In genomic region chr14:94136575-94137331, GRCh38 we compare ENCODE assay signal across 1 cellular context.
TF ChIP-seq lines count a peak whose summit lies in the region.

No MANE protein-coding gene starts in this region.

TF ChIP-seq in HepG2, 621 proteins besides CTCF, POLR2A, EP300 and RAD21 (continued from another document and continues in another):
- TF ChIP-seq ZNF784 (CRISPR knock-in tag; IDR thresholded peaks at IDR 0.05; ENCODE audit: borderline replicate concordance): no peak
- TF ChIP-seq MIXL1 (CRISPR knock-in tag; IDR thresholded peaks at IDR 0.05): peak; percentile 71; the same call in 1 of the 2 replicates
- TF ChIP-seq SOX6 (IDR thresholded peaks at IDR 0.05): no peak
- peak; percentile 41; the same call in 1 of the 2 replicates for TF ChIP-seq SOX6 (CRISPR knock-in tag; IDR thresholded peaks at IDR 0.05)
- TF ChIP-seq FOXO1 (CRISPR knock-in tag; IDR thresholded peaks at IDR 0.05): peak; percentile 62; the same call in 1 of the 2 replicates
- TF ChIP-seq SAP130 (CRISPR knock-in tag; IDR thresholded peaks at IDR 0.05; ENCODE audit: low read depth): 0 out of 2 replicates have a peak, but pooled peaks have one; percentile 16
- TF ChIP-seq ELF1 (CRISPR knock-in tag; IDR thresholded peaks at IDR 0.05): peak; percentile 35; the same call in 1 of the 2 replicates
- TF ChIP-seq NFKBIZ (CRISPR knock-in tag; IDR thresholded peaks at IDR 0.05): no peak
- TF ChIP-seq THRA (CRISPR knock-in tag; IDR thresholded peaks at IDR 0.05; ENCODE audit: borderline replicate concordance): 0 out of 2 replicates have a peak, but pooled peaks have one; percentile 46
- no peak for TF ChIP-seq ZBTB26 (CRISPR knock-in tag; IDR thresholded peaks at IDR 0.05; ENCODE audit: borderline replicate concordance)
- TF ChIP-seq HMGXB4 (CRISPR knock-in tag; IDR thresholded peaks at IDR 0.05; ENCODE audit: borderline replicate concordance in 1 of 2, low read depth in 1 of 2): peak in 1 of 2 experiments; percentile 70; a peak in 1 of 4 replicates
- TF ChIP-seq KDM2A (CRISPR knock-in tag; IDR thresholded peaks at IDR 0.05; ENCODE audit: borderline replicate concordance, low read depth): peak; percentile 77
- no peak for TF ChIP-seq NR2F6 (IDR thresholded peaks at IDR 0.05)
- TF ChIP-seq NR2F6 (CRISPR knock-in tag; IDR thresholded peaks at IDR 0.05): peak; percentile 39; the same call in 1 of the 2 replicates
- no peak for TF ChIP-seq LCORL (IDR thresholded peaks at IDR 0.05)
- peak; percentile 83 for TF ChIP-seq LCORL (CRISPR knock-in tag; IDR thresholded peaks at IDR 0.05)
- peak; percentile 65; the same call in 1 of the 2 replicates for TF ChIP-seq ZNF614 (CRISPR knock-in tag; IDR thresholded peaks at IDR 0.05; ENCODE audit: borderline replicate concordance)
- TF ChIP-seq KDM3A (CRISPR knock-in tag; IDR thresholded peaks at IDR 0.05; ENCODE audit: low read depth): peak; percentile 38; the same call in 1 of the 2 replicates
- 0 out of 2 replicates have a peak, but pooled peaks have one; percentile 1 for TF ChIP-seq THAP7 (CRISPR knock-in tag; IDR thresholded peaks at IDR 0.05)
- no peak for TF ChIP-seq ZIK1 (CRISPR knock-in tag; IDR thresholded peaks at IDR 0.05; ENCODE audit: borderline replicate concordance, low read depth)
- peak; percentile 43; the same call in 1 of the 2 replicates for TF ChIP-seq THAP11 (CRISPR knock-in tag; IDR thresholded peaks at IDR 0.05)
- TF ChIP-seq ZNF615 (CRISPR knock-in tag; IDR thresholded peaks at IDR 0.05; ENCODE audit: borderline replicate concordance): no peak
- 0 out of 2 replicates have a peak, but pooled peaks have one; percentile 40 for TF ChIP-seq REPIN1 (CRISPR knock-in tag; IDR thresholded peaks at IDR 0.05; ENCODE audit: borderline replicate concordance, low read depth)
- TF ChIP-seq ZMYM4 (CRISPR knock-in tag; IDR thresholded peaks at IDR 0.05): peak; percentile 61
- TF ChIP-seq ZNF724P (CRISPR knock-in tag; IDR thresholded peaks at IDR 0.05; ENCODE audit: borderline replicate concordance): no peak
- no peak for TF ChIP-seq ZNF383 (CRISPR knock-in tag; IDR thresholded peaks at IDR 0.05; ENCODE audit: borderline replicate concordance)
- 0 out of 2 replicates have a peak, but pooled peaks have one; percentile 27 for TF ChIP-seq RXRA (CRISPR knock-in tag; IDR thresholded peaks at IDR 0.05)
- TF ChIP-seq ZNF282 (IDR thresholded peaks at IDR 0.05; ENCODE audit: partially characterized antibody): no peak
- TF ChIP-seq ZNF580 (CRISPR knock-in tag; IDR thresholded peaks at IDR 0.05; ENCODE audit: borderline replicate concordance, low read depth): peak; percentile 32; the same call in 1 of the 2 replicates
- 0 out of 2 replicates have a peak, but pooled peaks have one; percentile 40 for TF ChIP-seq ARHGAP35 (CRISPR knock-in tag; IDR thresholded peaks at IDR 0.05; ENCODE audit: borderline replicate concordance)
- TF ChIP-seq SPEN (CRISPR knock-in tag; IDR thresholded peaks at IDR 0.05; ENCODE audit: low read depth): peak; percentile 26; the same call in 1 of the 2 replicates
- peak; percentile 76 for TF ChIP-seq IRF2 (CRISPR knock-in tag; IDR thresholded peaks at IDR 0.05)
- TF ChIP-seq KDM4B (CRISPR knock-in tag; IDR thresholded peaks at IDR 0.05): peak; percentile 66; the same call in 1 of the 2 replicates
- no peak for TF ChIP-seq ZC3H13 (CRISPR knock-in tag; IDR thresholded peaks at IDR 0.05)
- TF ChIP-seq ZNF142 (CRISPR knock-in tag; IDR thresholded peaks at IDR 0.05): peak; percentile 73; the same call in 1 of the 2 replicates
- TF ChIP-seq ZBTB25 (CRISPR knock-in tag; IDR thresholded peaks at IDR 0.05): peak; percentile 66; the same call in 1 of the 2 replicates
- TF ChIP-seq ZNF205 (CRISPR knock-in tag; IDR thresholded peaks at IDR 0.05): 0 out of 2 replicates have a peak, but pooled peaks have one; percentile 31
- peak; percentile 26; the same call in 1 of the 2 replicates for TF ChIP-seq HIC2 (CRISPR knock-in tag; IDR thresholded peaks at IDR 0.05; ENCODE audit: low read depth)
- TF ChIP-seq ZNF768 (CRISPR knock-in tag; IDR thresholded peaks at IDR 0.05): 0 out of 2 replicates have a peak, but pooled peaks have one; percentile 19
- no peak for TF ChIP-seq SRF (IDR thresholded peaks at IDR 0.05; ENCODE audit: low read depth, low read length)
- peak; percentile 78 for TF ChIP-seq SALL1 (CRISPR knock-in tag; IDR thresholded peaks at IDR 0.05)
- peak; percentile 58 for TF ChIP-seq CEBPG (CRISPR knock-in tag; IDR thresholded peaks at IDR 0.05)
- TF ChIP-seq HNRNPL (IDR thresholded peaks at IDR 0.05; ENCODE audit: low read depth, low read length): 0 out of 2 replicates have a peak, but pooled peaks have one; percentile 46
- TF ChIP-seq SOX13 (IDR thresholded peaks at IDR 0.05): no peak
- TF ChIP-seq SOX13 (CRISPR knock-in tag; conservative IDR thresholded peaks at IDR 0.05 in 1 of 2, IDR thresholded peaks at IDR 0.05 in 1 of 2): peak in 1 of 2 experiments; percentile 24; a peak in 1 of 4 replicates
- TF ChIP-seq ZFP91 (CRISPR knock-in tag; IDR thresholded peaks at IDR 0.05; ENCODE audit: borderline replicate concordance): peak; percentile 42; the same call in 1 of the 2 replicates
- TF ChIP-seq ZFY (CRISPR knock-in tag; IDR thresholded peaks at IDR 0.05): peak; percentile 27
